ENCODE assay signal across 1 cellular context in the genomic region with DNA sequence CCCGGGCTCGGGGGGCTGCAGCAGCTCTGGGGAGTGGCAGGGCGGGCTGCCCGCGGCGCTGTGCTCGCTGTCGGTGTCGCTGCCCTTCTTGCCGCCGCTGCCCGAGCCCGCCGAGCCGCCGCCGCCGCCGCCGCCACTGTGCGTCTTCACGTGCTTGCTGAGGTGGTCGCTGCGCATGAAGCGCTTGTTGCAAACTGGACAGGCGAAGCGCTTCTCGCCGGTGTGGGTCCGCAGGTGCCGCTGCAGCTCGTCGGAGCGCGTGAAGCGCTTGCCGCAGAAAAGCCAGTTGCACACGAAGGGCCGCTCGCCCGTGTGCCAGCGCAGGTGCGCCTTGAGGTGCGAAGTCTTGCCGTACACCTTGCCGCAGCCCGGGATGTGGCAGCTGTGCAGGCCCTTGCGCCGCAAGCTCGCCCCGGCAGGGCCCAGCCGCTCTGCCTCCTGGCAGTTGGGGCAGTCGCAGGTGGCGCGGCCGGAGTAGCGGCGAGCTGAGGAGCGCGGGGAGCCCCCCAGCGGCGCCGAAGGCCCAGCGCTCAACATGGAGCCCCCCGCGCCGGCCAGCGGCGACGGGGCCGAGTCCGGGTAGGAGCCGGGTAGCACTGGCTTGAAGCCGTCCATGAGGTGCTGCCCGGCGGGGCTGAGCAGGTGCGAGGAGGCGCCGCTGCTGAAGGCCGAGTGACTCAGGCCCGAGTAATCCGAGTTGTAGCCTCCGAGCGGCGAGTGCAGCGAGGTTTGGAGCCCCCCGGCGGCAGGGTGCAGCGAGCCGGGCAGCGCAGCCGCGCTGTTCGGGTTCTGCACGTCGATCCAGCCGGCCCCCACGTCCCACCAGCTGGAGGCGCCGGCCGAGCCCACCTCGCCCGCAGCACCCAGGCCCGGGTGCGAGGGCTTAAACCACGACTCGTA.
TF ChIP-seq lines count a peak whose summit lies in the region.

No MANE protein-coding gene starts in this region.

TF ChIP-seq in WTC11, 78 proteins besides CTCF, POLR2A, EP300 and RAD21 (continued from another document):
- TF ChIP-seq, protein P1, sequence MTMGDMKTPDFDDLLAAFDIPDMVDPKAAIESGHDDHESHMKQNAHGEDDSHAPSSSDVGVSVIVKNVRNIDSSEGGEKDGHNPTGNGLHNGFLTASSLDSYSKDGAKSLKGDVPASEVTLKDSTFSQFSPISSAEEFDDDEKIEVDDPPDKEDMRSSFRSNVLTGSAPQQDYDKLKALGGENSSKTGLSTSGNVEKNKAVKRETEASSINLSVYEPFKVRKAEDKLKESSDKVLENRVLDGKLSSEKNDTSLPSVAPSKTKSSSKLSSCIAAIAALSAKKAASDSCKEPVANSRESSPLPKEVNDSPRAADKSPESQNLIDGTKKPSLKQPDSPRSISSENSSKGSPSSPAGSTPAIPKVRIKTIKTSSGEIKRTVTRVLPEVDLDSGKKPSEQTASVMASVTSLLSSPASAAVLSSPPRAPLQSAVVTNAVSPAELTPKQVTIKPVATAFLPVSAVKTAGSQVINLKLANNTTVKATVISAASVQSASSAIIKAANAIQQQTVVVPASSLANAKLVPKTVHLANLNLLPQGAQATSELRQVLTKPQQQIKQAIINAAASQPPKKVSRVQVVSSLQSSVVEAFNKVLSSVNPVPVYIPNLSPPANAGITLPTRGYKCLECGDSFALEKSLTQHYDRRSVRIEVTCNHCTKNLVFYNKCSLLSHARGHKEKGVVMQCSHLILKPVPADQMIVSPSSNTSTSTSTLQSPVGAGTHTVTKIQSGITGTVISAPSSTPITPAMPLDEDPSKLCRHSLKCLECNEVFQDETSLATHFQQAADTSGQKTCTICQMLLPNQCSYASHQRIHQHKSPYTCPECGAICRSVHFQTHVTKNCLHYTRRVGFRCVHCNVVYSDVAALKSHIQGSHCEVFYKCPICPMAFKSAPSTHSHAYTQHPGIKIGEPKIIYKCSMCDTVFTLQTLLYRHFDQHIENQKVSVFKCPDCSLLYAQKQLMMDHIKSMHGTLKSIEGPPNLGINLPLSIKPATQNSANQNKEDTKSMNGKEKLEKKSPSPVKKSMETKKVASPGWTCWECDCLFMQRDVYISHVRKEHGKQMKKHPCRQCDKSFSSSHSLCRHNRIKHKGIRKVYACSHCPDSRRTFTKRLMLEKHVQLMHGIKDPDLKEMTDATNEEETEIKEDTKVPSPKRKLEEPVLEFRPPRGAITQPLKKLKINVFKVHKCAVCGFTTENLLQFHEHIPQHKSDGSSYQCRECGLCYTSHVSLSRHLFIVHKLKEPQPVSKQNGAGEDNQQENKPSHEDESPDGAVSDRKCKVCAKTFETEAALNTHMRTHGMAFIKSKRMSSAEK (CRISPR knock-in tag; IDR thresholded peaks at IDR 0.05; ENCODE audit: borderline replicate concordance): no peak
- TF ChIP-seq SP1 (CRISPR knock-in tag; conservative IDR thresholded peaks at IDR 0.05): 0 out of 2 replicates have a peak, but pooled peaks have one; percentile 19
- TF ChIP-seq, protein P2, sequence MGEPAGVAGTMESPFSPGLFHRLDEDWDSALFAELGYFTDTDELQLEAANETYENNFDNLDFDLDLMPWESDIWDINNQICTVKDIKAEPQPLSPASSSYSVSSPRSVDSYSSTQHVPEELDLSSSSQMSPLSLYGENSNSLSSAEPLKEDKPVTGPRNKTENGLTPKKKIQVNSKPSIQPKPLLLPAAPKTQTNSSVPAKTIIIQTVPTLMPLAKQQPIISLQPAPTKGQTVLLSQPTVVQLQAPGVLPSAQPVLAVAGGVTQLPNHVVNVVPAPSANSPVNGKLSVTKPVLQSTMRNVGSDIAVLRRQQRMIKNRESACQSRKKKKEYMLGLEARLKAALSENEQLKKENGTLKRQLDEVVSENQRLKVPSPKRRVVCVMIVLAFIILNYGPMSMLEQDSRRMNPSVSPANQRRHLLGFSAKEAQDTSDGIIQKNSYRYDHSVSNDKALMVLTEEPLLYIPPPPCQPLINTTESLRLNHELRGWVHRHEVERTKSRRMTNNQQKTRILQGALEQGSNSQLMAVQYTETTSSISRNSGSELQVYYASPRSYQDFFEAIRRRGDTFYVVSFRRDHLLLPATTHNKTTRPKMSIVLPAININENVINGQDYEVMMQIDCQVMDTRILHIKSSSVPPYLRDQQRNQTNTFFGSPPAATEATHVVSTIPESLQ (CRISPR knock-in tag; IDR thresholded peaks at IDR 0.05): no peak; the same call in 1 of the 2 replicates
- peak; percentile 66; the same call in 1 of the 2 replicates for TF ChIP-seq ZNF263 (CRISPR knock-in tag; IDR thresholded peaks at IDR 0.05; ENCODE audit: low read depth)
- TF ChIP-seq FOXK1 (CRISPR knock-in tag; IDR thresholded peaks at IDR 0.05): peak; percentile 35
- no peak for TF ChIP-seq NFATC4 (CRISPR knock-in tag; IDR thresholded peaks at IDR 0.05)
- no peak for TF ChIP-seq RORB (CRISPR knock-in tag; IDR thresholded peaks at IDR 0.05)
- TF ChIP-seq RELA (CRISPR knock-in tag; IDR thresholded peaks at IDR 0.05; ENCODE audit: borderline replicate concordance): peak; percentile 90; the same call in 1 of the 2 replicates
- 0 out of 2 replicates have a peak, but pooled peaks have one; percentile 27 for TF ChIP-seq ZNF423 (CRISPR knock-in tag; IDR thresholded peaks at IDR 0.05)
- peak; percentile 55 for TF ChIP-seq NFYB (CRISPR knock-in tag; conservative IDR thresholded peaks at IDR 0.05; ENCODE audit: low read depth)
- peak; percentile 53 for TF ChIP-seq ZNF317 (CRISPR knock-in tag; IDR thresholded peaks at IDR 0.05; ENCODE audit: borderline replicate concordance, low read depth)
- TF ChIP-seq MYBL2 (CRISPR knock-in tag; IDR thresholded peaks at IDR 0.05): peak; percentile 73; the same call in 1 of the 2 replicates
